19 cellular contexts compared by ENCODE assay signal in the genomic region with DNA sequence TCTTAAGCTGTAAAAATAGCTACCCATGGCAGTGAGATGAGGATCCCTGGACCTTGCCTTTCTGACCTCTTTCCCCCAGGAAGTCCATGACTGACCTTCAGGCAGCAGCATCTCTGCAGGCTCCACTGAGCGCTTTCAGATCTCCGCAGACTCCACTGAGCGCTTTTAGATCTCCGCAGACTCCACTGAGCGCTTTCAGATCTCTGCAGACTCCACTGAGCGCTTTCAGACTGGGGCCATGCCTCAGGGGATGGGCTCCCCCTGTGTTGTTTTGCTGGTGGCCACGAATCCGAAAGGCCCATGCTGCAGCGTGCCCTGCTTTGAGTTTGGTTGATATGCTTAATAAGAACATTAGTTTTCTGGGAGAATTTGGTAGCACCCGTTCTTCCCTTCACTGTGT.
DNase-seq lines count a peak whose midpoint lies in the region; ATAC-seq and TF ChIP-seq lines count a peak whose summit lies in the region.
"Had no signal": no experiment of that assay in that cellular context is flagged by ENCODE, and none has a peak within 500 bp of the region (broad histone marks: within the 10 kb centered on the region; RNA-seq: fewer than 3 reads in every experiment).

No MANE protein-coding gene starts in this region.

- H3K4ac ChIP-seq in H9 (ENCODE audit: low read depth, low read length): no peak overlapping the region

- peaks cover 0 to 8% (median 6%) of the 10 kb centered on the region in 3 experiments; a peak in 5 of 7 replicates for H3K36me3 Mint-ChIP-seq in H9 (ENCODE audit: insufficient read depth in 1 of 3, low read depth in 3 of 3)
- H3K36me3 Mint-ChIP-seq: activated CD8-positive, alpha-beta memory T cell treated with anti-CD3 and anti-CD28 coated beads, Interleukin-2, amount 10 ng/mL, durations not matched to agents 7 days and 5 days had no signal

- TF ChIP-seq RAD21 in liver (IDR thresholded peaks at IDR 0.05): no peak

- WGBS in H9 (ENCODE audit: extremely low coverage, insufficient read length, low lambda C conversion rate): no CpG with 5 or more reads among the region's 10 CpGs
- WGBS in liver: 92% methylated on average over 10 of the region's 10 CpGs

- peak overlapping the region; percentile 22 for H3K4me3 ChIP-seq in coronary artery
- H3K4me3 ChIP-seq in liver (ENCODE audit: low read depth in 1 of 3, low read length in 3 of 3): no peak overlapping the region
- peak overlapping the region in 1 of 2 donors; percentile 67 for H3K4me3 ChIP-seq in stomach smooth muscle (ENCODE audit: low read length in 2 of 2)
- H3K4me3 ChIP-seq in foreskin fibroblast (ENCODE audit: low read depth in 1 of 2, low read length in 2 of 2): no peak overlapping the region
- H3K4me3 ChIP-seq: lower lobe of right lung, MG63, Peyer's patch, upper lobe of left lung had no signal

- ATAC-seq in HG02798 (IDR thresholded peaks at IDR 0.05; ENCODE audit: poor library complexity, unreplicated experiment) (no peak), HG03045 (IDR thresholded peaks at IDR 0.05; ENCODE audit: unreplicated experiment) (no peak), sciatic nerve (no peak)
- ATAC-seq: activated CD8-positive, alpha-beta memory T cell treated with anti-CD3 and anti-CD28 coated beads, Interleukin-2, amount 10 ng/mL, durations not matched to agents 7 days and 5 days; activated T-helper 17 cell treated with anti-CD3 and anti-CD28 coated beads, Interleukin-2, amount 50 U/mL, for 72 hours; lower lobe of right lung; stimulated activated effector memory CD8-positive, alpha-beta T cell treated with anti-CD3 and anti-CD28 coated beads, Interleukin-12 subunit alpha, Interleukin-12 subunit beta, amount 100 ng/mL, for 72 hours had no signal

- H3K27me3 Mint-ChIP-seq in H9 (ENCODE audit: low read depth): no peaks in the 10 kb centered on the region
- H3K27me3 Mint-ChIP-seq: activated CD8-positive, alpha-beta memory T cell treated with anti-CD3 and anti-CD28 coated beads, Interleukin-2, amount 10 ng/mL, durations not matched to agents 7 days and 5 days; activated T-helper 17 cell treated with anti-CD3 and anti-CD28 coated beads, Interleukin-2, amount 50 U/mL, for 72 hours had no signal

- no peak overlapping the region for H4K91ac ChIP-seq in H9 (ENCODE audit: insufficient read length, low read depth, low read length)

- peak overlapping the region in 2 of 3 experiments; percentile 9 to 67; a peak in 4 of 7 replicates for H3K27ac Mint-ChIP-seq in H9
- H3K27ac Mint-ChIP-seq: activated CD8-positive, alpha-beta memory T cell treated with anti-CD3 and anti-CD28 coated beads, Interleukin-2, amount 10 ng/mL, durations not matched to agents 7 days and 5 days; activated T-helper 17 cell treated with anti-CD3 and anti-CD28 coated beads, Interleukin-2, amount 50 U/mL, for 72 hours; endodermal cell; stimulated activated effector memory CD8-positive, alpha-beta T cell treated with anti-CD3 and anti-CD28 coated beads, Interleukin-12 subunit alpha, Interleukin-12 subunit beta, amount 100 ng/mL, for 72 hours had no signal

- H3K79me1 ChIP-seq in H9 (ENCODE audit: insufficient read depth, low read depth, low read length, poor library complexity, severe bottlenecking): no peaks in the 10 kb centered on the region

- no peak overlapping the region for H3K14ac ChIP-seq in H9 (ENCODE audit: insufficient read depth, low read length)

- no peak overlapping the region for H4K5ac ChIP-seq in H9 (ENCODE audit: insufficient read length, low read depth, low read length)

- H3K23me2 ChIP-seq in H9 (ENCODE audit: insufficient read length, low read depth, low read length, poor library complexity, severe bottlenecking): no peaks in the 10 kb centered on the region

- H2BK5ac ChIP-seq in H9 (ENCODE audit: insufficient read length, low read length): no peak overlapping the region

- no peak overlapping the region for H2BK15ac ChIP-seq in H9 (ENCODE audit: low read depth, low read length)

- H3T11ph ChIP-seq in H9 (ENCODE audit: low read length): no peak overlapping the region

- intact Hi-C loops in sciatic nerve (cut with DNase I): no loop called here

- H3K4me1 Mint-ChIP-seq in H9: peaks cover 18 to 24% of the 10 kb centered on the region in 2 experiments
- H3K4me1 Mint-ChIP-seq: activated CD8-positive, alpha-beta memory T cell treated with anti-CD3 and anti-CD28 coated beads, Interleukin-2, amount 10 ng/mL, durations not matched to agents 7 days and 5 days; activated T-helper 17 cell treated with anti-CD3 and anti-CD28 coated beads, Interleukin-2, amount 50 U/mL, for 72 hours; stimulated activated effector memory CD8-positive, alpha-beta T cell treated with anti-CD3 and anti-CD28 coated beads, Interleukin-12 subunit alpha, Interleukin-12 subunit beta, amount 100 ng/mL, for 72 hours had no signal

- peaks cover 13 to 56% (median 39%) of the 10 kb centered on the region in 4 donors for H3K36me3 ChIP-seq in liver (ENCODE audit: control insufficient read depth in 4 of 4, insufficient read depth in 3 of 4, low read depth in 1 of 4, low read length in 3 of 4)
- peaks cover 21 to 31% of the 10 kb centered on the region in 2 donors for H3K36me3 ChIP-seq in stomach smooth muscle (ENCODE audit: control insufficient read depth in 2 of 2, insufficient read depth in 2 of 2, low read length in 2 of 2)

- TF ChIP-seq CTCF in H9 (conservative IDR thresholded peaks at IDR 0.05) (no peak), coronary artery (IDR thresholded peaks at IDR 0.05) (no peak), liver (IDR thresholded peaks at IDR 0.05; ENCODE audit: low read depth, low read length, missing input control) (no peak), foreskin fibroblast (IDR thresholded peaks at IDR 0.05; ENCODE audit: low read depth, low read length) (no peak)

- H3K4me1 ChIP-seq in H9 (ENCODE audit: insufficient read depth, low read length): no peaks in the 10 kb centered on the region; the same call in 1 of the 2 replicates
- H3K4me1 ChIP-seq in liver (ENCODE audit: control insufficient read depth in 4 of 4, insufficient read depth in 4 of 4, low read length in 3 of 4): peaks cover 16 to 76% (median 56%) of the 10 kb centered on the region in 4 donors
- peaks cover 83% of the 10 kb centered on the region for H3K4me1 ChIP-seq in stomach smooth muscle (ENCODE audit: control insufficient read depth, insufficient read depth, low read length)

- H2BK12ac ChIP-seq in H9 (ENCODE audit: insufficient read length, low read depth, low read length): no peak overlapping the region

- H3K9ac ChIP-seq in H9 (ENCODE audit: extremely low read depth, insufficient read length, low read length): no peak overlapping the region
- H3K9ac ChIP-seq in liver (ENCODE audit: low read depth in 1 of 2, low read length in 2 of 2): no peak overlapping the region
- H3K9ac ChIP-seq in stomach smooth muscle (ENCODE audit: low read length in 2 of 2): peak overlapping the region in 1 of 2 donors; percentile 13

- H3K18ac ChIP-seq in H9 (ENCODE audit: insufficient read length, low read depth, low read length): no peak overlapping the region

- H3K9me3 ChIP-seq in H9 (ENCODE audit: control insufficient read depth, low read depth, low read length) (no peaks in the 10 kb centered on the region), liver (ENCODE audit: control insufficient read depth in 4 of 4, low read length in 3 of 4) (no peaks in the 10 kb centered on the region), stomach smooth muscle (ENCODE audit: control insufficient read depth in 2 of 2, low read length in 2 of 2) (no peaks in the 10 kb centered on the region)
- H3K9me3 ChIP-seq: lower lobe of right lung, MG63, Peyer's patch, upper lobe of left lung had no signal

- no peak overlapping the region for H3K4me2 ChIP-seq in H9 (ENCODE audit: insufficient read depth, insufficient read length, low read length)

- H3K23ac ChIP-seq in H9 (ENCODE audit: insufficient read length, low read depth, low read length): no peak overlapping the region

- no peaks in the 10 kb centered on the region for H3K9me3 Mint-ChIP-seq in H9
- H3K9me3 Mint-ChIP-seq: activated T-helper 17 cell treated with anti-CD3 and anti-CD28 coated beads, Interleukin-2, amount 50 U/mL, for 72 hours; endodermal cell; stimulated activated effector memory CD8-positive, alpha-beta T cell treated with anti-CD3 and anti-CD28 coated beads, Interleukin-12 subunit alpha, Interleukin-12 subunit beta, amount 100 ng/mL, for 72 hours had no signal

- DNase-seq in H9 (no peak), coronary artery (ENCODE audit: low spot score) (no peak), foreskin fibroblast (no peak), sciatic nerve (ENCODE audit: low spot score) (no peak)
- DNase-seq: activated CD4-positive, alpha-beta T cell treated with anti-CD3 and anti-CD28 coated beads for 1 hour; activated CD8-positive, alpha-beta memory T cell treated with anti-CD3 and anti-CD28 coated beads, Interleukin-2, amount 10 ng/mL, durations not matched to agents 7 days and 5 days; IMR-90; lower lobe of right lung; MG63; NCI-H226; Peyer's patch had no signal

- no peak overlapping the region for H2AFZ ChIP-seq in H9 (ENCODE audit: low read length)

- H3K27me3 ChIP-seq in H9 (ENCODE audit: insufficient read depth, low read length) (no peaks in the 10 kb centered on the region), liver (ENCODE audit: control insufficient read depth in 4 of 4, insufficient read depth in 4 of 4, low read length in 3 of 4) (no peaks in the 10 kb centered on the region), stomach smooth muscle (ENCODE audit: control insufficient read depth in 1 of 2, insufficient read depth in 2 of 2, low read length in 2 of 2) (no peaks in the 10 kb centered on the region)
- H3K27me3 ChIP-seq: MG63, Peyer's patch, upper lobe of left lung had no signal

- no peak overlapping the region for H2BK120ac ChIP-seq in H9 (ENCODE audit: low read depth, low read length, poor library complexity, severe bottlenecking)

- no peak overlapping the region for H2BK20ac ChIP-seq in H9 (ENCODE audit: low read depth, low read length, poor library complexity, severe bottlenecking)

- H3K27ac ChIP-seq in H9 (ENCODE audit: insufficient read length, low read depth, low read length) (no peak overlapping the region), coronary artery (peak overlapping the region; percentile 91 to 93), liver (ENCODE audit: low read depth in 1 of 2, low read length in 2 of 2) (peak overlapping the region; percentile 14 to 21), stomach smooth muscle (ENCODE audit: low read length) (peak overlapping the region; percentile 93)
- H3K27ac ChIP-seq: lower lobe of right lung had no signal

- no peak overlapping the region for H3K4me3 Mint-ChIP-seq in H9
- H3K4me3 Mint-ChIP-seq: activated CD8-positive, alpha-beta memory T cell treated with anti-CD3 and anti-CD28 coated beads, Interleukin-2, amount 10 ng/mL, durations not matched to agents 7 days and 5 days; activated T-helper 17 cell treated with anti-CD3 and anti-CD28 coated beads, Interleukin-2, amount 50 U/mL, for 72 hours; endodermal cell; stimulated activated effector memory CD8-positive, alpha-beta T cell treated with anti-CD3 and anti-CD28 coated beads, Interleukin-12 subunit alpha, Interleukin-12 subunit beta, amount 100 ng/mL, for 72 hours had no signal

- no peak overlapping the region for H3K56ac ChIP-seq in H9 (ENCODE audit: insufficient read length, low read depth, low read length)

- no peak overlapping the region for H4K8ac ChIP-seq in H9 (replicated peaks; ENCODE audit: insufficient read length, low read depth, low read length)

- H4K20me1 ChIP-seq in H9 (ENCODE audit: control insufficient read depth, insufficient read depth, insufficient read length): no peaks in the 10 kb centered on the region

- H3K79me2 ChIP-seq in H9 (ENCODE audit: insufficient read depth, low read length): no peaks in the 10 kb centered on the region

- no peak overlapping the region for H2AK5ac ChIP-seq in H9 (ENCODE audit: insufficient read length, low read length)
